8 cellular contexts compared by ENCODE assay signal in the genomic region with DNA sequence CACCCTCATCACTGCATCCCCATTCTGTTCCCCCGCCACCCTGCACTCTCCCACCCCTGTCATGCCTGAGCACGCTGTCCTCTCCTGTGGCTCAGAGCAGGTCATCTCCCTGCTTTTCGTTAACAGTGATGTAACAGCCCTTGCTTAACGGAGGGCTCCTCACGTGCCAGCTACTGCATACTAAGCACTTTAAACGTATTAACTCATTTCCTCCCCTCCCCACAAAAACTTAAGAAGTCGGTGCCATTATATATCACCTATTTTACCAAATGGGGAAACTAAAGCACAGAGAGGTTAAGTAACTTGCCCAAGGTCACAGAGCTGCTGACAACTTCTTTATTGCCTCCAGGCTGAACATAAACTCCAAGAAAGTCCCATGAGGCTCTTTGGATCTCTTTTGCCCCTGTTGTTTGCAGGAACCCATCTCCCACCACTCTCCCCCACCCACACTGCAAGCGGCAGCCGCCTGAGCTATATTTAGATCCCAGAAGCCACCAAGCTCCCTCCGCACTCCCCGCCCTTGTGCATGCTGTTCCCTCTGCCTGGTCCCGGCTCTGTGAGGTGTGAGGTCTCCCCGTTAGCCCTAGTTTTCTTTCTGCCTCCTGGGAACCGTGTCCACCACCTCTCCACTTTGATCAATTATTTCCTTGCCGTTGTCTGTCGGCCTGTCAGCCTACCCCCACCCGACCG. TPM values are rescaled to one million over a fixed set of nuclear protein-coding genes. Genes with fewer than 3 reads are reported as not detected.
DNase-seq lines count a peak whose midpoint lies in the region; ATAC-seq and TF ChIP-seq lines count a peak whose summit lies in the region.

No MANE protein-coding gene starts in this region.

- peaks cover 5% of the 10 kb centered on the region for H3K36me3 ChIP-seq in skeletal muscle satellite cell (ENCODE audit: insufficient read depth, low read length)

- H3K9ac ChIP-seq in skeletal muscle satellite cell (ENCODE audit: low read depth, low read length) = peak overlapping the region; percentile 66

- peak overlapping the region; percentile 88 for H3K4me2 ChIP-seq in skeletal muscle satellite cell (ENCODE audit: low read length)

- H3K27me3 ChIP-seq in skeletal muscle satellite cell (ENCODE audit: control insufficient read depth, insufficient read depth, low read length) = no peaks in the 10 kb centered on the region

- H3K9me3 ChIP-seq in skeletal muscle satellite cell (replicated peaks; ENCODE audit: low read length) = no peaks in the 10 kb centered on the region

- peak; percentile 0 for ATAC-seq in HG02678 (IDR thresholded peaks at IDR 0.05; ENCODE audit: unreplicated experiment)

- H3K4me3 ChIP-seq in AG10803 (ENCODE audit: low read length) (peak overlapping the region; percentile 59), WI38 (ENCODE audit: low read depth, low read length) (peak overlapping the region; percentile 61), foreskin fibroblast (ENCODE audit: low read depth in 1 of 2, low read length in 2 of 2) (peak overlapping the region; percentile 57 to 74), skeletal muscle satellite cell (ENCODE audit: low read length) (peak overlapping the region; percentile 75)

- peaks cover 27% of the 10 kb centered on the region for H3K4me1 ChIP-seq in skeletal muscle satellite cell (ENCODE audit: control insufficient read depth, insufficient read depth, low read length)

- TF ChIP-seq CTCF in AG10803 (conservative IDR thresholded peaks at IDR 0.05; ENCODE audit: low read length) = no peak
- no peak for TF ChIP-seq CTCF in WI38 (IDR thresholded peaks at IDR 0.05; ENCODE audit: low read depth, low read length)
- TF ChIP-seq CTCF in foreskin fibroblast (IDR thresholded peaks at IDR 0.05; ENCODE audit: low read depth, low read length) = no peak

- DNase-seq in AG10803 (ENCODE audit: low read depth) = peak; percentile 47
- DNase-seq in foreskin fibroblast = peak; percentile 38 to 72
- DNase-seq in NCI-H146 treated with DMSO at 0.1 percent for 48 hours (lab: John Stamatoyannopoulos, UW; ENCODE audit: unreplicated experiment) = no peak
- DNase-seq in NCI-H1436 treated with DMSO at 0.1 percent for 48 hours (lab: John Stamatoyannopoulos, UW) = no peak
- DNase-seq in NCI-H1105 treated with DMSO at 0.1 percent for 48 hours (lab: John Stamatoyannopoulos, UW) = no peak

RNA-seq across cellular contexts. Expression of a gene that starts 0.8 kb away (rescaled TPM):
- total RNA-seq in skeletal muscle satellite cell (2012; rRNA removed) = 40.1 and 40.8 TPM in 2 replicates

RNA-seq across cellular contexts. Expression of a gene that starts 31.5 kb away (rescaled TPM):
- total RNA-seq in skeletal muscle satellite cell (2012; rRNA removed) = under 0.01 TPM in 1 of 2 replicates, not detected in the other

RNA-seq across cellular contexts. Expression of a gene that starts 32.5 kb away (rescaled TPM):
- not detected in 2 replicates for total RNA-seq in skeletal muscle satellite cell (2012; rRNA removed)

RNA-seq across cellular contexts. Expression of a gene that starts 45.3 kb away (rescaled TPM):
- not detected in 2 replicates for total RNA-seq in skeletal muscle satellite cell (2012; rRNA removed)

RNA-seq across cellular contexts. Expression of a gene that starts 55.8 kb away (rescaled TPM):
- under 0.01 and 0.25 TPM in 2 replicates for total RNA-seq in skeletal muscle satellite cell (2012; rRNA removed)

Comparison
In these comparisons a context has a peak if more than half of its experiments do, and no peak if none do; other contexts are left out.
1. DNase-seq: peak in AG10803 (single experiment) and foreskin fibroblast (2 of 2); none in NCI-H146 treated with DMSO at 0.1 percent for 48 hours (single experiment), NCI-H1436 treated with DMSO at 0.1 percent for 48 hours (single experiment) and NCI-H1105 treated with DMSO at 0.1 percent for 48 hours (single experiment).
2. Peak in every context shown above with its lines, with median percentiles within 50 percentile points of each other: H3K4me3 ChIP-seq.